In genomic region chr7:93231264-93231663, GRCh38 we compare ENCODE assay signal across 8 cellular contexts. TPM values are rescaled to one million over a fixed set of nuclear protein-coding genes. Genes with fewer than 3 reads are reported as not detected.
DNase-seq lines count a peak whose midpoint lies in the region; ATAC-seq and TF ChIP-seq lines count a peak whose summit lies in the region.

No MANE protein-coding gene starts in this region.

- no peak for TF ChIP-seq POLR2A in suprapubic skin (IDR thresholded peaks at IDR 0.05)

- H3K36me3 ChIP-seq in iPS-20b (ENCODE audit: insufficient read depth, low read depth, low read length) (no peaks in the 10 kb centered on the region), suprapubic skin (no peaks in the 10 kb centered on the region)

- peaks cover 10% of the 10 kb centered on the region for H3K4me1 Mint-ChIP-seq in activated CD4-positive, alpha-beta T cell treated with anti-CD3 and anti-CD28 coated beads for 36 hours
- H3K4me1 Mint-ChIP-seq in activated CD4-positive, alpha-beta memory T cell treated with anti-CD3 and anti-CD28 coated beads, Interleukin-2, amount 10 ng/mL, durations not matched to agents 7 days and 5 days = peaks cover 30% of the 10 kb centered on the region

- H3K27ac ChIP-seq in iPS-20b (ENCODE audit: low read length) (no peak overlapping the region), suprapubic skin (no peak overlapping the region)

- POLR2A ChIA-PET in activated CD4-positive, alpha-beta T cell treated with anti-CD3 and anti-CD28 coated beads for 36 hours (lab: Charles Lee) = no interaction called here
- POLR2A ChIA-PET in activated CD4-positive, alpha-beta memory T cell treated with anti-CD3 and anti-CD28 coated beads, Interleukin-2, amount 10 ng/mL, durations not matched to agents 7 days and 5 days (lab: Charles Lee) = interaction anchor here (1.0 to 2.6 kb wide), 7 partner anchors 10 to 395 kb away, joined by 3 to 19 read pairs (median 5); partner anchors contain the start of genes CDK6, SAMD9 and SAMD9L

- H3K4me3 Mint-ChIP-seq in activated CD4-positive, alpha-beta T cell treated with anti-CD3 and anti-CD28 coated beads for 36 hours = peak overlapping the region; percentile 85
- H3K4me3 Mint-ChIP-seq in activated CD4-positive, alpha-beta memory T cell treated with anti-CD3 and anti-CD28 coated beads, Interleukin-2, amount 10 ng/mL, durations not matched to agents 7 days and 5 days = peak overlapping the region; percentile 90

- no peak for TF ChIP-seq EP300 in suprapubic skin (IDR thresholded peaks at IDR 0.05)

- peak overlapping the region; percentile 88; the same call in 1 of the 2 replicates for H3K9ac ChIP-seq in iPS-20b (ENCODE audit: low read depth, low read length)

- H3K4me3 ChIP-seq in iPS-20b (ENCODE audit: low read length) (peak overlapping the region; percentile 99), suprapubic skin (peak overlapping the region; percentile 67)

- H3K27me3 ChIP-seq in iPS-20b (ENCODE audit: insufficient read depth, low read length) (no peaks in the 10 kb centered on the region), suprapubic skin (no peaks in the 10 kb centered on the region)

- H3K27me3 Mint-ChIP-seq in activated CD4-positive, alpha-beta T cell treated with anti-CD3 and anti-CD28 coated beads for 36 hours = no peaks in the 10 kb centered on the region
- peaks cover 1% of the 10 kb centered on the region for H3K27me3 Mint-ChIP-seq in activated CD4-positive, alpha-beta memory T cell treated with anti-CD3 and anti-CD28 coated beads, Interleukin-2, amount 10 ng/mL, durations not matched to agents 7 days and 5 days

- ATAC-seq in activated CD4-positive, alpha-beta T cell treated with anti-CD3 and anti-CD28 coated beads for 36 hours = no peak

- no peaks in the 10 kb centered on the region for H3K36me3 Mint-ChIP-seq in activated CD4-positive, alpha-beta T cell treated with anti-CD3 and anti-CD28 coated beads for 36 hours (ENCODE audit: low read depth)
- no peaks in the 10 kb centered on the region for H3K36me3 Mint-ChIP-seq in activated CD4-positive, alpha-beta memory T cell treated with anti-CD3 and anti-CD28 coated beads, Interleukin-2, amount 10 ng/mL, durations not matched to agents 7 days and 5 days (ENCODE audit: low read depth)

- H3K9me3 Mint-ChIP-seq in activated CD4-positive, alpha-beta T cell treated with anti-CD3 and anti-CD28 coated beads for 36 hours (ENCODE audit: low read depth) = no peaks in the 10 kb centered on the region
- no peaks in the 10 kb centered on the region for H3K9me3 Mint-ChIP-seq in activated CD4-positive, alpha-beta memory T cell treated with anti-CD3 and anti-CD28 coated beads, Interleukin-2, amount 10 ng/mL, durations not matched to agents 7 days and 5 days

- peak overlapping the region; percentile 88 for H3K27ac Mint-ChIP-seq in activated CD4-positive, alpha-beta T cell treated with anti-CD3 and anti-CD28 coated beads for 36 hours
- peak overlapping the region; percentile 85 for H3K27ac Mint-ChIP-seq in activated CD4-positive, alpha-beta memory T cell treated with anti-CD3 and anti-CD28 coated beads, Interleukin-2, amount 10 ng/mL, durations not matched to agents 7 days and 5 days

- no peak for DNase-seq in activated CD4-positive, alpha-beta T cell treated with anti-CD3 and anti-CD28 coated beads for 36 hours
- DNase-seq in activated CD4-positive, alpha-beta T cell treated with anti-CD3 and anti-CD28 coated beads, Interleukin-2, amount 50 U/mL, for 1 hour = no peak
- DNase-seq in activated CD4-positive, alpha-beta memory T cell treated with anti-CD3 and anti-CD28 coated beads, Interleukin-2, amount 10 ng/mL, durations not matched to agents 7 days and 5 days = no peak
- DNase-seq in suprapubic skin (ENCODE audit: low spot score in 2 of 2) = no peak
- no peak for DNase-seq in COLO668 (lab: John Stamatoyannopoulos, UW; ENCODE audit: unreplicated experiment)
- no peak for DNase-seq in stimulated activated CD4-positive, alpha-beta T cell treated with anti-CD3 and anti-CD28 coated beads, Interleukin-4, amount 100 ng/mL, for 1 hour
- no peak for DNase-seq in NCI-H2107 treated with DMSO at 0.1 percent for 48 hours (lab: John Stamatoyannopoulos, UW; ENCODE audit: unreplicated experiment)

- intact Hi-C loops in activated CD4-positive, alpha-beta T cell treated with anti-CD3 and anti-CD28 coated beads for 36 hours (cut with DNase I, micrococcal nuclease) = loop anchor here (5.0 kb wide), 5 partner anchors 394 to 1289 kb away; partner anchors contain the start of genes AKAP9 (in 1 of the 2), ANKIB1 (in 1 of the 2), CDK6 (in 1 of the 2) and FAM133B (in 1 of the 2)

- CTCF ChIA-PET in activated CD4-positive, alpha-beta T cell treated with anti-CD3 and anti-CD28 coated beads for 36 hours (lab: Charles Lee) = interaction anchor here (1.0 to 3.2 kb wide), 6 partner anchors 11 to 139 kb away, joined by 3 to 14 read pairs (median 4); no protein-coding TSS in a partner anchor
- CTCF ChIA-PET in activated CD4-positive, alpha-beta memory T cell treated with anti-CD3 and anti-CD28 coated beads, Interleukin-2, amount 10 ng/mL, durations not matched to agents 7 days and 5 days (lab: Charles Lee) = interaction anchor here (1.2 to 2.8 kb wide), 6 partner anchors 15 to 805 kb away, joined by 3 to 17 read pairs (median 4); partner anchors contain the start of genes PEX1, RBM48 and SAMD9

- TF ChIP-seq CTCF in suprapubic skin (IDR thresholded peaks at IDR 0.05) = no peak

- H3K4me1 ChIP-seq in iPS-20b (ENCODE audit: insufficient read depth, low read length) = peaks cover 4% of the 10 kb centered on the region; the same call in 1 of the 2 replicates
- H3K4me1 ChIP-seq in suprapubic skin = peaks cover 38% of the 10 kb centered on the region

- 37% methylated on average over 5 of the region's 5 CpGs for WGBS in suprapubic skin

- H3K9me3 ChIP-seq in iPS-20b (ENCODE audit: insufficient read depth, low read depth, low read length) (no peaks in the 10 kb centered on the region), suprapubic skin (no peaks in the 10 kb centered on the region)

RNA-seq across cellular contexts. Expression of gene VPS50, which starts 0.9 kb away (rescaled TPM):
- total RNA-seq in activated CD4-positive, alpha-beta T cell treated with anti-CD3 and anti-CD28 coated beads for 36 hours = 10 to 100 TPM; 12.8 to 14.7 TPM
- 10 to 100 TPM; 17.0 to 21.5 TPM for total RNA-seq in activated CD4-positive, alpha-beta memory T cell treated with anti-CD3 and anti-CD28 coated beads, Interleukin-2, amount 10 ng/mL, durations not matched to agents 7 days and 5 days
- 10 to 100 TPM; 12.5 to 57.6 (median 19.4) TPM for total RNA-seq in suprapubic skin

RNA-seq across cellular contexts. Expression of gene HEPACAM2, which starts 5.0 kb away (rescaled TPM):
- total RNA-seq in activated CD4-positive, alpha-beta T cell treated with anti-CD3 and anti-CD28 coated beads for 36 hours = not detected
- total RNA-seq in activated CD4-positive, alpha-beta memory T cell treated with anti-CD3 and anti-CD28 coated beads, Interleukin-2, amount 10 ng/mL, durations not matched to agents 7 days and 5 days = not detected
- under 1 TPM in 1 of 4 donors, not detected in 3; 0.25 TPM for total RNA-seq in suprapubic skin
